In the genomic region with DNA sequence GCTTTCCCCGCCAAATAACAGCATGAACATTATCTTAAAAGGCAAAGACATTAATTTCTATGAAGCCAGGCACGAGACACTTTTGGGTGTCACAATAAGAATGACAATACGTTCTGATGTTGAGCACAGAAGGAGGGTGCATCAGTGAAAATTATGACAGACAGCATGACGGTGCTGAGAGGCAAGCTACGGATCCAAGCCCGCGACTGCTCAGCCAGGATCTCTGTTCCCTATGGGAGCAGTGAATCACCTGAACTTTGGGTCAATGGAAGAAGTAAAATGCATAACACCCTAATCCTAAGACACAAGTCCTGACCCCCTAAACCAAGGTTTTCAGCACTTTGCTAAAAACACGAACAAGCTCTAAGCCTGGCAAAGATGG, we compare ENCODE assay signal across 10 cellular contexts. TPM values are rescaled to one million over a fixed set of nuclear protein-coding genes. Genes with fewer than 3 reads are reported as not detected.
A peak's percentile ranks its signal among the peaks of the same experiment; 100 is the strongest.
DNase-seq lines count a peak whose midpoint lies in the region; FAIRE-seq and TF ChIP-seq lines count a peak whose summit lies in the region.
"Had no signal": no experiment of that assay in that cellular context is flagged by ENCODE, and none has a peak within 500 bp of the region (broad histone marks: within the 10 kb centered on the region; RNA-seq: fewer than 3 reads in every experiment).

No MANE protein-coding gene starts in this region.

- CTCF ChIA-PET in A673 (lab: Charles Lee) = no interaction called here

- H3K27ac ChIP-seq in A673 (ENCODE audit: low read depth, low read length, poor library complexity, severe bottlenecking) = peak overlapping the region; percentile 96
- H3K27ac ChIP-seq in HUES6 (ENCODE audit: low read depth, low read length) = peak overlapping the region; percentile 83
- H3K27ac ChIP-seq in mucosa of rectum (ENCODE audit: low read depth in 2 of 2, low read length in 2 of 2) = peak overlapping the region; percentile 63 to 94

- in situ Hi-C loops in G401 (cut with HindIII; ENCODE audit: low sequenced_read_pairs) = no loop called here

- H3K36me3 ChIP-seq in A673 (ENCODE audit: insufficient read depth, low read length, poor library complexity, severe bottlenecking) (peaks cover 2% of the 10 kb centered on the region), HUES6 (ENCODE audit: control insufficient read depth, insufficient read depth, low read length) (peaks cover 25% of the 10 kb centered on the region), bronchial epithelial cell (ENCODE audit: control insufficient read depth, insufficient read depth, low read length) (no peaks in the 10 kb centered on the region), mucosa of rectum (ENCODE audit: control insufficient read depth in 2 of 2, insufficient read depth in 2 of 2, low read length in 2 of 2) (peaks cover 0 to 6% of the 10 kb centered on the region in 2 donors)

- peak overlapping the region; percentile 96 for H3K9ac ChIP-seq in HUES6 (ENCODE audit: low read length)
- H3K9ac ChIP-seq in mucosa of rectum (ENCODE audit: low read depth in 1 of 2, low read length in 2 of 2) = peak overlapping the region; percentile 87 to 88

- TSS peak; percentile 47 for BruUV-seq in A673 (replicated peaks; lab: Mats Ljungman, UMichigan)

- intact Hi-C loops in A673 (cut with micrococcal nuclease; ENCODE audit: unreplicated experiment) = loop anchor here (5.0 kb wide), 1 partner anchor 393 kb away; no protein-coding TSS in a partner anchor

- H3K4me3 ChIP-seq in A673 (ENCODE audit: low read depth, low read length, poor library complexity, severe bottlenecking) (peak overlapping the region; percentile 99), HUES6 (ENCODE audit: low read depth, low read length) (peak overlapping the region; percentile 90), bronchial epithelial cell (ENCODE audit: low read depth, low read length) (peak overlapping the region; percentile 61), mucosa of rectum (ENCODE audit: low read length in 2 of 2) (peak overlapping the region; percentile 96 to 98)

- H3K27me3 ChIP-seq in A673 (replicated peaks; ENCODE audit: insufficient read depth, low read depth, low read length, poor library complexity) = no peaks in the 10 kb centered on the region
- H3K27me3 ChIP-seq in HUES6 (ENCODE audit: control insufficient read depth, insufficient read depth, low read length) = no peaks in the 10 kb centered on the region
- no peaks in the 10 kb centered on the region for H3K27me3 ChIP-seq in bronchial epithelial cell (ENCODE audit: control insufficient read depth, insufficient read depth, low read length)
- H3K27me3 ChIP-seq in mucosa of rectum (ENCODE audit: control insufficient read depth in 2 of 2, insufficient read depth in 2 of 2, low read length in 2 of 2) = no peaks in the 10 kb centered on the region

- H3K9me3 ChIP-seq in A673 (ENCODE audit: low read depth, low read length, poor library complexity, severe bottlenecking) = no peaks in the 10 kb centered on the region
- no peaks in the 10 kb centered on the region for H3K9me3 ChIP-seq in HUES6 (ENCODE audit: control insufficient read depth, insufficient read depth, low read depth, low read length)
- no peaks in the 10 kb centered on the region for H3K9me3 ChIP-seq in mucosa of rectum (ENCODE audit: control insufficient read depth in 2 of 2, low read length in 2 of 2)

- no peak for FAIRE-seq in bronchial epithelial cell (lab: Jason Lieb, UNC)

- TF ChIP-seq CTCF in A673 (conservative IDR thresholded peaks at IDR 0.05; ENCODE audit: low read depth, low read length) (no peak), bronchial epithelial cell (IDR thresholded peaks at IDR 0.05; ENCODE audit: insufficient read depth, low read length, severe bottlenecking) (no peak)

- DNase-seq in A673 (ENCODE audit: low spot score) (no peak), bronchial epithelial cell (ENCODE audit: low read depth) (no peak), hypothalamus (lab: John Stamatoyannopoulos, UW) (no peak), G401 (ENCODE audit: low spot score) (no peak), DMS114 treated with DMSO at 0.1 percent for 48 hours (lab: John Stamatoyannopoulos, UW; ENCODE audit: unreplicated experiment) (no peak), 8988T (no peak)
- DNase-seq: RPMI8226 had no signal

- H3K4me1 ChIP-seq in A673 (ENCODE audit: insufficient read depth, low read length, poor library complexity, severe bottlenecking) (peaks cover 5% of the 10 kb centered on the region), HUES6 (ENCODE audit: control insufficient read depth, insufficient read depth, low read length) (peaks cover 44% of the 10 kb centered on the region), mucosa of rectum (ENCODE audit: control insufficient read depth in 2 of 2, insufficient read depth in 2 of 2, low read length in 2 of 2) (peaks cover 14 to 15% of the 10 kb centered on the region in 2 donors)

- POLR2A ChIA-PET in A673 (lab: Charles Lee; ENCODE audit: low non-redundant PET) = interaction anchor here (0.5 to 0.7 kb wide), 2 partner anchors 387 to 1721 kb away, joined by 3 read pairs; no protein-coding TSS in a partner anchor

RNA-seq across cellular contexts. Expression of a gene that starts 1.4 kb away (rescaled TPM):
- 8.7 and 9.4 TPM in 2 replicates for total RNA-seq in A673 (2021)
- 14.2 and 19.2 TPM in 2 replicates for total RNA-seq in bronchial epithelial cell
- 4.6 and 19.8 TPM in 2 replicates for total RNA-seq in G401 (2014; rRNA removed; shearing (Covaris generic))

RNA-seq across cellular contexts. Expression of a gene that starts 51.7 kb away (rescaled TPM):
- total RNA-seq in A673 (2021) = not detected in 2 replicates
- not detected in 2 replicates for total RNA-seq in bronchial epithelial cell
- total RNA-seq in G401 (2014; rRNA removed; shearing (Covaris generic)) = 0.06 TPM in 1 of 2 replicates, not detected in the other
- total RNA-seq: mesenteric fat pad had no signal
